In genomic region chr12:108645686-108646596, GRCh38 we compare ENCODE assay signal across 14 cellular contexts. TPM values are rescaled to one million over a fixed set of nuclear protein-coding genes. Genes with fewer than 3 reads are reported as not detected.
DNase-seq lines count a peak whose midpoint lies in the region; ATAC-seq, FAIRE-seq and TF ChIP-seq lines count a peak whose summit lies in the region.
"Had no signal": no experiment of that assay in that cellular context is flagged by ENCODE, and none has a peak within 500 bp of the region (broad histone marks: within the 10 kb centered on the region; RNA-seq: fewer than 3 reads in every experiment).

No MANE protein-coding gene starts in this region.

- H3K4me1 Mint-ChIP-seq in CD4-positive, alpha-beta memory T cell = peaks cover 17 to 41% (median 23%) of the 10 kb centered on the region in 4 donors
- H3K4me1 Mint-ChIP-seq in natural killer cell = peaks cover 9 to 23% of the 10 kb centered on the region in 2 donors

- TF ChIP-seq CTCF in GM12878 (IDR thresholded peaks at IDR 0.05 in 2 of 3, conservative IDR thresholded peaks at IDR 0.05 in 1 of 3; ENCODE audit: control insufficient read depth in 2 of 3, extremely low read depth in 1 of 3, insufficient read depth in 1 of 3, low read depth in 3 of 3, low read length in 3 of 3) (no peak), natural killer cell (IDR thresholded peaks at IDR 0.05) (no peak)

- no peak for TF ChIP-seq EP300 in GM12878 (IDR thresholded peaks at IDR 0.05; ENCODE audit: borderline replicate concordance in 1 of 2, control insufficient read depth in 1 of 2, low read depth in 2 of 2, low read length in 2 of 2)

- peak; percentile 47 for FAIRE-seq in GM12878 (lab: Jason Lieb, UNC)

- TF ChIP-seq RAD21 in GM12878 (IDR thresholded peaks at IDR 0.05; ENCODE audit: insufficient read depth, low read depth, low read length) = no peak

- H3K36me3 ChIP-seq in CD4-positive, alpha-beta memory T cell (ENCODE audit: insufficient read depth, low read length) = no peaks in the 10 kb centered on the region
- peaks cover 17 to 35% of the 10 kb centered on the region in 2 experiments for H3K36me3 ChIP-seq in GM12878 (ENCODE audit: control insufficient read depth in 2 of 2, insufficient read depth in 2 of 2, low read length in 1 of 2)

- RAD21 ChIA-PET in GM12878 (lab: Charles Lee; ENCODE audit: unreplicated experiment) = interaction anchor here (2.0 kb wide), 1 partner anchor 18 kb away, joined by 6 read pairs; no protein-coding TSS in a partner anchor

- SMC1A ChIA-PET in GM12878 (lab: Charles Lee; ENCODE audit: uncharacterized antibody, unreplicated experiment) = interaction anchor here (1.0 to 3.3 kb wide), 7 partner anchors 9 to 304 kb away, joined by 3 to 20 read pairs (median 6); no protein-coding TSS in a partner anchor

- H3K4me1 ChIP-seq in CD4-positive, alpha-beta memory T cell (ENCODE audit: insufficient read depth, low read length) = peaks cover 14% of the 10 kb centered on the region
- peaks cover 16% of the 10 kb centered on the region for H3K4me1 ChIP-seq in GM12878 (ENCODE audit: control insufficient read depth, insufficient read depth, low read length)

- BruUV-seq in GM12878 (replicated peaks; lab: Mats Ljungman, UMichigan) = no TSS peak

- H3K36me3 Mint-ChIP-seq in CD4-positive, alpha-beta memory T cell = no peaks in the 10 kb centered on the region
- H3K36me3 Mint-ChIP-seq in natural killer cell = no peaks in the 10 kb centered on the region

- ATAC-seq in GM12878 (no peak), natural killer cell (no peak), GM21576 (IDR thresholded peaks at IDR 0.05; ENCODE audit: unreplicated experiment) (no peak), GM19395 (IDR thresholded peaks at IDR 0.05; ENCODE audit: unreplicated experiment) (no peak)
- ATAC-seq: psoas muscle had no signal

- intact Hi-C loops in CD4-positive, alpha-beta memory T cell (cut with micrococcal nuclease) = loop anchor here (5.0 kb wide), 1 partner anchor 34 kb away; no protein-coding TSS in a partner anchor
- intact Hi-C loops in GM12878 (cut with micrococcal nuclease; ENCODE audit: unreplicated experiment) (no loop called here), natural killer cell (cut with micrococcal nuclease) (loop anchor here (5.0 kb wide), 1 partner anchor 34 kb away; no protein-coding TSS in a partner anchor)

- H3K4me3 ChIP-seq in CD4-positive, alpha-beta memory T cell (ENCODE audit: low read length in 2 of 2) = no peak overlapping the region
- H3K4me3 ChIP-seq in GM12878 = no peak overlapping the region
- H3K4me3 ChIP-seq: psoas muscle had no signal

- CTCF ChIA-PET in CD4-positive, alpha-beta memory T cell (lab: Charles Lee; ENCODE audit: partially characterized antibody) = interaction anchor here (1.1 to 4.1 kb wide), 13 partner anchors 8 to 466 kb away, joined by 3 to 67 read pairs (median 7); partner anchors contain the start of genes ISCU and SELPLG
- CTCF ChIA-PET in GM12878 (lab: Yijun Ruan, JAX) = interaction anchor here (0.6 to 2.7 kb wide), 5 partner anchors 25 to 158 kb away, joined by 3 to 9 read pairs (median 5); no protein-coding TSS in a partner anchor

- H3K27ac Mint-ChIP-seq in CD4-positive, alpha-beta memory T cell = peak overlapping the region; percentile 43 to 93 (median 79)
- H3K27ac Mint-ChIP-seq in natural killer cell = peak overlapping the region; percentile 29 to 74

- H3K4me2 ChIP-seq in GM12878 (ENCODE audit: control insufficient read depth, insufficient read depth) = no peak overlapping the region

- DNase-seq in CD4-positive, alpha-beta memory T cell = no peak
- DNase-seq in KBM-7 = peak; percentile 69
- DNase-seq in GM12878 (ENCODE audit: low read depth, low spot score) = no peak
- no peak for DNase-seq in natural killer cell
- no peak for DNase-seq in HK-2 (ENCODE audit: unreplicated experiment)
- no peak for DNase-seq in foreskin melanocyte
- DNase-seq: NCI-H1092, NCI-H524 treated with DMSO at 0.1 percent for 48 hours, psoas muscle had no signal

- H4K20me1 ChIP-seq in GM12878 (ENCODE audit: control insufficient read depth, insufficient read depth) = no peaks in the 10 kb centered on the region

- 90% methylated on average over 15 of the region's 15 CpGs for WGBS in GM12878 (ENCODE audit: insufficient coverage, insufficient replicate concordance, low lambda C conversion rate, missing lambda C conversion rate)

- no peaks in the 10 kb centered on the region for H3K9me3 ChIP-seq in CD4-positive, alpha-beta memory T cell (ENCODE audit: control insufficient read depth in 1 of 2, low read length in 2 of 2)
- no peaks in the 10 kb centered on the region for H3K9me3 ChIP-seq in GM12878 (replicated peaks; ENCODE audit: control insufficient read depth, insufficient read depth, low read length)
- H3K9me3 ChIP-seq: psoas muscle had no signal

- in situ Hi-C loops in KBM-7 (cut with MboI; ENCODE audit: low pct_unique_long_range_greater_than_20kb, low sequenced_read_pairs) (no loop called here), GM12878 (cut with MboI) (no loop called here)

- H3K9me3 Mint-ChIP-seq in CD4-positive, alpha-beta memory T cell = no peaks in the 10 kb centered on the region
- H3K9me3 Mint-ChIP-seq in natural killer cell = no peaks in the 10 kb centered on the region

- H3K79me2 ChIP-seq in GM12878 (ENCODE audit: control insufficient read depth, insufficient read depth, low read length) = no peaks in the 10 kb centered on the region

- no peaks in the 10 kb centered on the region for H3K27me3 ChIP-seq in CD4-positive, alpha-beta memory T cell (ENCODE audit: insufficient read depth, low read length)
- H3K27me3 ChIP-seq in GM12878 (replicated peaks in 1 of 2; ENCODE audit: control insufficient read depth in 2 of 2, insufficient read depth in 2 of 2, low read length in 1 of 2) = no peaks in the 10 kb centered on the region

- H2AFZ ChIP-seq in GM12878 (ENCODE audit: control insufficient read depth, low read depth, low read length) = no peak overlapping the region

- H3K9ac ChIP-seq in GM12878 (ENCODE audit: control insufficient read depth, insufficient read depth, low read length) = no peak overlapping the region

- peak overlapping the region; percentile 17 for H3K27ac ChIP-seq in CD4-positive, alpha-beta memory T cell (ENCODE audit: low read depth, low read length)
- H3K27ac ChIP-seq in GM12878 (ENCODE audit: control insufficient read depth, insufficient read depth) = no peak overlapping the region
- H3K27ac ChIP-seq: psoas muscle had no signal

- no peaks in the 10 kb centered on the region for H3K27me3 Mint-ChIP-seq in CD4-positive, alpha-beta memory T cell
- no peaks in the 10 kb centered on the region for H3K27me3 Mint-ChIP-seq in natural killer cell (ENCODE audit: low read depth in 2 of 2)

- H3K4me3 Mint-ChIP-seq in CD4-positive, alpha-beta memory T cell = peak overlapping the region; percentile 11 to 84 (median 69)
- no peak overlapping the region for H3K4me3 Mint-ChIP-seq in natural killer cell

- POLR2A ChIA-PET in CD4-positive, alpha-beta memory T cell (lab: Charles Lee; ENCODE audit: partially characterized antibody) = interaction anchor here (0.8 to 4.5 kb wide), 6 partner anchors 11 to 83 kb away, joined by 3 to 69 read pairs (median 7); partner anchors contain the start of genes ISCU and SELPLG
- POLR2A ChIA-PET in GM12878 (lab: Charles Lee) = interaction anchor here (0.6 to 1.9 kb wide), 4 partner anchors 9 to 192 kb away, joined by 3 to 5 read pairs (median 3); no protein-coding TSS in a partner anchor

- peak; percentile 39; the same call in 1 of the 2 replicates for TF ChIP-seq POLR2A in GM12878 (IDR thresholded peaks at IDR 0.05; ENCODE audit: low read depth, low read length)

RNA-seq across cellular contexts. Expression of gene SELPLG, which starts 12.2 kb away (rescaled TPM):
- total RNA-seq in CD4-positive, alpha-beta memory T cell = 100 to 1,000 TPM; 175 to 176 TPM
- polyA plus RNA-seq in CD4-positive, alpha-beta memory T cell = 100 to 1,000 TPM; 485 to 781 TPM
- total RNA-seq in GM12878 (2013; cell fraction: nucleolus; rRNA removed) = 102 and 112 TPM in 2 replicates
- total RNA-seq in GM12878 (2014; rRNA removed) (31.4 and 31.5 TPM in 2 replicates), GM12878 (2014; rRNA removed; fragmentation: Illumina TruSeq; extraction: Trizol) (15.2 and 17.0 TPM in 2 replicates), GM12878 (2021) (20.7 and 21.0 TPM in 2 replicates), natural killer cell (100 to 1,000 TPM; 179 to 201 (median 201) TPM)
- polyA plus RNA-seq in GM12878 (2011; ENCODE audit: low read depth) = 24.8 TPM
- polyA plus RNA-seq in GM12878 (2011; rRNA removed) (10.6 and 24.1 TPM in 2 replicates), GM12878 (2014; fragmentation: Illumina TruSeq; extraction: Trizol) (8.7 and 25.8 TPM in 2 replicates), GM12878 (2014; fragmentation: Nextera tagmentation; extraction: Ambion mirVana) (1 to 10 TPM; 3.2 to 5.3 TPM), GM12878 (2014; rRNA removed) (32.3 and 33.3 TPM in 2 replicates), GM12878 (2016; fragmentation: Nextera tagmentation; extraction: Ambion mirVana) (10 to 100 TPM; 23.6 to 29.5 TPM)
- 39.6 and 46.7 TPM in 2 replicates for polyA plus RNA-seq in GM12878 (2011; cell fraction: cytosol; rRNA removed)
- polyA plus RNA-seq in GM12878 (2011; cell fraction: nucleus; rRNA removed) = 17.9 and 23.7 TPM in 2 replicates
- polyA plus RNA-seq in GM12878 (2012) = 44.5 and 45.4 TPM in 2 replicates
- polyA minus RNA-seq in GM12878 (2011; rRNA and poly(A)+ RNA removed) = 19.2 and 29.2 TPM in 2 replicates
- 4.7 and 6.8 TPM in 2 replicates for polyA minus RNA-seq in GM12878 (2011; cell fraction: cytosol; rRNA and poly(A)+ RNA removed)
- 4.2 and 6.7 TPM in 2 replicates for polyA minus RNA-seq in GM12878 (2011; cell fraction: nucleus; rRNA and poly(A)+ RNA removed)

RNA-seq across cellular contexts. Expression of gene TMEM119, which starts 48.1 kb away (rescaled TPM):
- under 1 TPM; 0.30 to 0.58 TPM for total RNA-seq in CD4-positive, alpha-beta memory T cell
- under 1 TPM in 1 of 2 donors, not detected in 1; 0.42 TPM for polyA plus RNA-seq in CD4-positive, alpha-beta memory T cell
- 0.27 TPM in 1 of 2 replicates, not detected in the other for total RNA-seq in GM12878 (2013; cell fraction: nucleolus; rRNA removed)
- 0.05 and 0.11 TPM in 2 replicates for total RNA-seq in GM12878 (2014; rRNA removed)
- not detected in 2 replicates for total RNA-seq in GM12878 (2014; rRNA removed; fragmentation: Illumina TruSeq; extraction: Trizol)
- total RNA-seq in GM12878 (2021) = 0.44 TPM in 1 of 2 replicates, not detected in the other
- 0.22 TPM for polyA plus RNA-seq in GM12878 (2011; ENCODE audit: low read depth)
- polyA plus RNA-seq in GM12878 (2011; rRNA removed) = 0.23 and 0.29 TPM in 2 replicates
- polyA plus RNA-seq in GM12878 (2011; cell fraction: cytosol; rRNA removed) = 0.19 and 0.35 TPM in 2 replicates
- polyA plus RNA-seq in GM12878 (2011; cell fraction: nucleus; rRNA removed) = 0.59 and 0.67 TPM in 2 replicates
- polyA plus RNA-seq in GM12878 (2012) = 0.12 and 0.53 TPM in 2 replicates
- polyA plus RNA-seq in GM12878 (2014; fragmentation: Illumina TruSeq; extraction: Trizol) = not detected in 2 replicates
- polyA plus RNA-seq in GM12878 (2014; fragmentation: Nextera tagmentation; extraction: Ambion mirVana) = not detected
- polyA plus RNA-seq in GM12878 (2014; rRNA removed) = 0.08 TPM in 1 of 2 replicates, not detected in the other
- under 1 TPM; 0.15 to 0.19 TPM for polyA plus RNA-seq in GM12878 (2016; fragmentation: Nextera tagmentation; extraction: Ambion mirVana)
- polyA minus RNA-seq in GM12878 (2011; rRNA and poly(A)+ RNA removed) = 0.41 and 0.51 TPM in 2 replicates
- not detected in 2 replicates for polyA minus RNA-seq in GM12878 (2011; cell fraction: cytosol; rRNA and poly(A)+ RNA removed)
- polyA minus RNA-seq in GM12878 (2011; cell fraction: nucleus; rRNA and poly(A)+ RNA removed) = 0.12 and 0.48 TPM in 2 replicates
- total RNA-seq in natural killer cell = 1 to 10 TPM in 1 of 3 donors, under 1 TPM in 2; 0.70 to 3.4 (median 0.71) TPM
- total RNA-seq: activated CD8-positive, alpha-beta memory T cell treated with anti-CD3 and anti-CD28 coated beads for 36 hours; kidney epithelial cell; SK-MEL-5 had no signal
